In the genomic region with DNA sequence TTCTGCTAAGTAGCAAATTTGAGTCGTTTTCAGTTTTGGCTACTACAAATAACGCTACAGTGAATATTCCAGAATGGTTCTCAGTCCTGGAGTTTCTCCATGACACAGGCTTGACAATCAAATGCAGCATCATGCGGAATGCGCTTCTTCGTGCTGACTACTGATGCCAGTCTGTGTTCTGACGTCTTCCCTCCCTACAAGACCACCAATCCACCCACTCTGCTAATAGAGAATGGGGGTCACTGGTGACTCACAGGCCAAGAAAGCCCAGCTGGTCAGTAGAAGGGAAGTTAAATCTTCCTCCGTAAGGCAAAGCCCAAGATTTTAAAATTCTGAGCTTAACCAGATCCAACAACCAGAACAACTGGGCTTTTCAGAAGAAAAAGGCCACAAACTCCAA, we compare ENCODE assay signal across 2 cellular contexts.
TF ChIP-seq lines count a peak whose summit lies in the region.

No MANE protein-coding gene starts in this region.

TF ChIP-seq in HepG2, 621 proteins besides CTCF, POLR2A, EP300 and RAD21 (continued from another document):
- no peak for TF ChIP-seq THYN1 (CRISPR knock-in tag; IDR thresholded peaks at IDR 0.05; ENCODE audit: borderline replicate concordance, low read depth)
- no peak for TF ChIP-seq ZNF761 (CRISPR knock-in tag; conservative IDR thresholded peaks at IDR 0.05)
- TF ChIP-seq AKAP8 (CRISPR knock-in tag; IDR thresholded peaks at IDR 0.05) = no peak

TF ChIP-seq in endothelial cell of umbilical vein, 7 proteins besides CTCF, POLR2A, EP300 and RAD21 (continued from another document):
- TF ChIP-seq, protein P1, sequence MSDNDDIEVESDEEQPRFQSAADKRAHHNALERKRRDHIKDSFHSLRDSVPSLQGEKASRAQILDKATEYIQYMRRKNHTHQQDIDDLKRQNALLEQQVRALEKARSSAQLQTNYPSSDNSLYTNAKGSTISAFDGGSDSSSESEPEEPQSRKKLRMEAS (IDR thresholded peaks at IDR 0.05; ENCODE audit: insufficient read depth, insufficient read length) = no peak
- TF ChIP-seq GATA2 (IDR thresholded peaks at IDR 0.05; ENCODE audit: insufficient read depth, insufficient read length, low read depth, low read length) = no peak
- TF ChIP-seq POLR2AphosphoS5 (IDR thresholded peaks at IDR 0.05; ENCODE audit: insufficient read depth, low read depth, low read length) = no peak
- no peak for TF ChIP-seq JUN (IDR thresholded peaks at IDR 0.05; ENCODE audit: borderline replicate concordance, insufficient read depth, insufficient read length, low read depth)
- peak; percentile 4 for TF ChIP-seq FOS (IDR thresholded peaks at IDR 0.05; ENCODE audit: borderline replicate concordance, insufficient read depth, low read length)
- no peak for TF ChIP-seq EZH2 (IDR thresholded peaks at IDR 0.05; ENCODE audit: borderline replicate concordance, low read depth, low read length, severe bottlenecking)
